In genomic region chr9:126701820-126702500, GRCh38 we compare ENCODE assay signal across 27 cellular contexts.
DNase-seq lines count a peak whose midpoint lies in the region; ATAC-seq, FAIRE-seq and TF ChIP-seq lines count a peak whose summit lies in the region.
"Had no signal": no experiment of that assay in that cellular context is flagged by ENCODE, and none has a peak within 500 bp of the region (broad histone marks: within the 10 kb centered on the region; RNA-seq: fewer than 3 reads in every experiment).

No MANE protein-coding gene starts in this region.

- TF ChIP-seq EP300 in sigmoid colon (IDR thresholded peaks at IDR 0.05) = no peak

- WGBS in sigmoid colon, 2 donors = 67 to 81% methylated on average over 21 of the region's 21 CpGs

- no peak for ATAC-seq in GM21825 (IDR thresholded peaks at IDR 0.05; ENCODE audit: unreplicated experiment)
- ATAC-seq in GM18519 (IDR thresholded peaks at IDR 0.05; ENCODE audit: low FRiP score, unreplicated experiment) = no peak
- ATAC-seq: esophagus mucosa, foreskin keratinocyte had no signal

- peaks cover 17% of the 10 kb centered on the region for H3K27me3 Mint-ChIP-seq in endothelial cell (ENCODE audit: unreplicated experiment)

- H3K9me3 Mint-ChIP-seq in endothelial cell (ENCODE audit: unreplicated experiment) = no peaks in the 10 kb centered on the region
- H3K9me3 Mint-ChIP-seq: activated T-helper 2 cell treated with anti-CD3 and anti-CD28 coated beads, Interferon-gamma antibody, Interleukin-2, Interleukin-4, amounts not matched to agents 10 μg/mL and 5 μg/mL and 100 μg/mL, durations not matched to agents 14 hours and 24 hours and 36 hours; naive thymus-derived CD8-positive, alpha-beta T cell had no signal

- peaks cover 7% of the 10 kb centered on the region for H3K4me1 Mint-ChIP-seq in endothelial cell (ENCODE audit: unreplicated experiment)

- peak; percentile 26 for DNase-seq in activated CD8-positive, alpha-beta memory T cell treated with anti-CD3 and anti-CD28 coated beads, Interleukin-2, amount 50 U/mL, for 48 hours
- no peak for DNase-seq in activated CD8-positive, alpha-beta memory T cell treated with anti-CD3 and anti-CD28 coated beads, Interleukin-2, amount 50 U/mL, for 4 hours
- DNase-seq in GM19239 (ENCODE audit: insufficient read length, low spot score) (peak; percentile 2), endothelial cell (ENCODE audit: low spot score) (peak; percentile 2), sigmoid colon (peak; percentile 58), OCI-M1 (lab: John Stamatoyannopoulos, UW) (no peak)
- DNase-seq: foreskin keratinocyte, GDM1, left ventricle myocardium inferior, midbrain, NCI-H187 treated with DMSO at 0.1 percent for 48 hours, NCI-H526 treated with DMSO at 0.1 percent for 48 hours, stomach, trophoblast cell had no signal

- no peak for TF ChIP-seq CTCF in endothelial cell (IDR thresholded peaks at IDR 0.05; ENCODE audit: unreplicated experiment)
- TF ChIP-seq CTCF in sigmoid colon (IDR thresholded peaks at IDR 0.05) = no peak

- peak overlapping the region; percentile 8 for H3K27ac Mint-ChIP-seq in endothelial cell (ENCODE audit: unreplicated experiment)
- H3K27ac Mint-ChIP-seq: activated T-helper 2 cell treated with anti-CD3 and anti-CD28 coated beads, Interferon-gamma antibody, Interleukin-2, Interleukin-4, amounts not matched to agents 10 μg/mL and 5 μg/mL and 100 μg/mL, durations not matched to agents 14 hours and 24 hours and 36 hours had no signal

- no peak for TF ChIP-seq POLR2A in sigmoid colon (IDR thresholded peaks at IDR 0.05)

- no peaks in the 10 kb centered on the region for H3K36me3 Mint-ChIP-seq in endothelial cell (ENCODE audit: low read depth, unreplicated experiment)
- H3K36me3 Mint-ChIP-seq: brain; naive thymus-derived CD8-positive, alpha-beta T cell had no signal

- intact Hi-C loops in sigmoid colon (cut with DNase I) = no loop called here

- peaks cover 5 to 69% (median 34%) of the 10 kb centered on the region in 3 donors for H3K27me3 ChIP-seq in sigmoid colon
- H3K27me3 ChIP-seq: BE2C had no signal

- no peak overlapping the region for H3K4me3 ChIP-seq in sigmoid colon
- H3K4me3 ChIP-seq: A549, left ventricle myocardium inferior, right lobe of liver, SK-N-MC, stomach had no signal

- no peak overlapping the region for H3K4me3 Mint-ChIP-seq in endothelial cell (ENCODE audit: unreplicated experiment)
- H3K4me3 Mint-ChIP-seq: brain; naive thymus-derived CD8-positive, alpha-beta T cell had no signal

- FAIRE-seq in GM19239 (lab: Jason Lieb, UNC) = no peak
- FAIRE-seq: A549, H54 had no signal

- peaks cover 0 to 18% (median 16%) of the 10 kb centered on the region in 4 donors for H3K4me1 ChIP-seq in sigmoid colon

- H3K36me3 ChIP-seq in sigmoid colon = no peaks in the 10 kb centered on the region
- H3K36me3 ChIP-seq: BE2C, left ventricle myocardium inferior, right lobe of liver, stomach had no signal

- H3K9me3 ChIP-seq in sigmoid colon = no peaks in the 10 kb centered on the region
- H3K9me3 ChIP-seq: A549, BE2C, left ventricle myocardium inferior, right lobe of liver, stomach had no signal

- H3K27ac ChIP-seq in sigmoid colon = no peak overlapping the region
- H3K27ac ChIP-seq: A549, foreskin keratinocyte, HL-60, left ventricle myocardium inferior, right lobe of liver, SK-N-MC, stomach, VCaP had no signal

Comparison
In these comparisons a context has a peak if more than half of its experiments do, and no peak if none do; other contexts are left out.
1. DNase-seq: peak in activated CD8-positive, alpha-beta memory T cell treated with anti-CD3 and anti-CD28 coated beads, Interleukin-2, amount 50 U/mL, for 48 hours (single experiment), GM19239 (single experiment), endothelial cell (single experiment) and sigmoid colon (single experiment); none in activated CD8-positive, alpha-beta memory T cell treated with anti-CD3 and anti-CD28 coated beads, Interleukin-2, amount 50 U/mL, for 4 hours (single experiment) and OCI-M1 (single experiment).